Comparison of ENCODE assay signal across 10 cellular contexts in the genomic region with DNA sequence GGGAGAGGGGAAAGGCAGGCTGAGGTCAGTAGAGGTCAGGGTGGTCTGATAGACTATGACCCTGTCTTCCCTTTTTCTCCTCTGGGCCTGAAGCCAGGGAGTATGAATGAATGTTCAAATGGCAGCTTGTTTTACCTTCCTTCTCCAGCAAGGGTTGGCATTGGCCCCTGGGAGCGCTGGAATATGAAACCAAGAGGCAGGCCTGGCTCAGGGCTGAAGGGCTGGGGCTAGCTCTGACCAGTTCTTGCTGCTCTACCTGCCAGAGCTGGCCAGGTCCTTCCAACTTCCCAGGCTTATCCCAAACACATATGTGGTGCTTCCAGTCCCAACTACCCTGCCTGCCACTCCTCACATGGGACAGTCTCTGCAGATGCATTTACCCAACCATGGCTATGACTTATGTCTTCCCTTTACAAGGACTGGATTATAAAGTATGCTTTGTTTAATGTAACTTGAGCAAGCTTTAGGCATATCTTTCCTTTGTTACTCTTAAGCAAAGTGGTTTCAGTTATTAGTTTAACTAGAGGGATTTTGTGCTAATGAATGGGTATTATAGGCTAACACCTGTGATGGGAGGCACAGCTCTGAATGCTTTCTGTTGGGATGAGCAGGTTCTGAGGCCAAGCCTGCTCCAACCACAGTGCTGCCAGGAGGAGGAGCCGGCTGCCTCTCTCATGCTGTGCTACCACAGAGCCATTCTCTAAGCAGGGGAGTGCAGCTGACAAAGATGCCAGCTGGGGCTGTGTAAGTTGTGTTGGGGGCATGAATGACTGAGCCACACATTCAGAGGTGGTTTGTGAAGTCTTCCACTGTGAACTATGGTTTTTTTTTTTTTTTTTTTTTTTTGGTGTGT. TPM values are rescaled to one million over a fixed set of nuclear protein-coding genes. Genes with fewer than 3 reads are reported as not detected.
A peak's percentile ranks its signal among the peaks of the same experiment; 100 is the strongest.
DNase-seq lines count a peak whose midpoint lies in the region; FAIRE-seq and TF ChIP-seq lines count a peak whose summit lies in the region.
"Had no signal": no experiment of that assay in that cellular context is flagged by ENCODE, and none has a peak within 500 bp of the region (broad histone marks: within the 10 kb centered on the region; RNA-seq: fewer than 3 reads in every experiment).

No MANE protein-coding gene starts in this region.

- H3K27ac ChIP-seq in caudate nucleus (ENCODE audit: low read depth, low read length): peak overlapping the region; percentile 80
- H3K27ac ChIP-seq: 22Rv1 had no signal

- no peak for FAIRE-seq in GM12891 (lab: Jason Lieb, UNC)
- FAIRE-seq: frontal cortex had no signal

- H3K4me3 ChIP-seq in NB4 (ENCODE audit: low read depth, low read length): no peak overlapping the region

- peak; percentile 9 for TF ChIP-seq CTCF in NB4 (IDR thresholded peaks at IDR 0.05; ENCODE audit: low read depth, low read length)

- TF ChIP-seq POLR2A in NB4 (IDR thresholded peaks at IDR 0.05; ENCODE audit: extremely low read depth, insufficient read length) (no peak), GM12891 (IDR thresholded peaks at IDR 0.05; ENCODE audit: low read depth, low read length) (no peak)

- DNase-seq in DMS 273 (lab: John Stamatoyannopoulos, UW; ENCODE audit: unreplicated experiment) (peak; percentile 72), DMS 273 treated with DMSO at 0.1 percent for 48 hours (lab: John Stamatoyannopoulos, UW) (no peak), NB4 (ENCODE audit: low read depth) (peak; percentile 20), caudate nucleus (lab: John Stamatoyannopoulos, UW) (peak in 51 of 61 donors; percentile 23 to 89 (median 62)), nucleus accumbens (lab: John Stamatoyannopoulos, UW) (peak in 42 of 56 donors; percentile 36 to 86 (median 70)), NAMALWA (ENCODE audit: low spot score) (no peak), GM12891 (ENCODE audit: insufficient read length, low spot score) (no peak), RPMI8226 (no peak)

TF ChIP-seq in GM12891, 5 proteins besides CTCF, POLR2A, EP300 and RAD21:
- no peak for TF ChIP-seq POU2F2 (IDR thresholded peaks at IDR 0.05; ENCODE audit: low read depth, low read length)
- TF ChIP-seq TAF1 (IDR thresholded peaks at IDR 0.05; ENCODE audit: low read depth, low read length): no peak
- TF ChIP-seq SPI1 (IDR thresholded peaks at IDR 0.05; ENCODE audit: low read depth, low read length): no peak
- TF ChIP-seq POLR2AphosphoS5 (IDR thresholded peaks at IDR 0.05; ENCODE audit: low read depth, low read length): no peak
- TF ChIP-seq PAX5 (IDR thresholded peaks at IDR 0.05; ENCODE audit: insufficient read depth, low read length, severe bottlenecking): no peak
TF ChIP-seq in GM12891: peak in this region for 0.

RNA-seq across cellular contexts. Expression of a gene that starts 6.1 kb away (rescaled TPM):
- polyA plus RNA-seq in GM12891 (2012; ENCODE audit: low read depth, missing spikeins): 5.4 TPM

RNA-seq across cellular contexts. Expression of a gene that starts 16.0 kb away (rescaled TPM):
- 8.6 TPM for polyA plus RNA-seq in GM12891 (2012; ENCODE audit: low read depth, missing spikeins)

RNA-seq across cellular contexts. Expression of a gene that starts 23.7 kb away (rescaled TPM):
- polyA plus RNA-seq in GM12891 (2012; ENCODE audit: low read depth, missing spikeins): 24.6 TPM

RNA-seq across cellular contexts. Expression of a gene that starts 59.7 kb away (rescaled TPM):
- 0.23 TPM for polyA plus RNA-seq in GM12891 (2012; ENCODE audit: low read depth, missing spikeins)

Comparison
In these comparisons a context has a peak if more than half of its experiments do, and no peak if none do; other contexts are left out.
1. DNase-seq: peak in DMS 273 (single experiment), NB4 (single experiment), caudate nucleus (51 of 61) and nucleus accumbens (42 of 56); none in DMS 273 treated with DMSO at 0.1 percent for 48 hours (single experiment), NAMALWA (single experiment), GM12891 (single experiment) and RPMI8226 (single experiment).